8 cellular contexts compared by ENCODE assay signal in the genomic region with DNA sequence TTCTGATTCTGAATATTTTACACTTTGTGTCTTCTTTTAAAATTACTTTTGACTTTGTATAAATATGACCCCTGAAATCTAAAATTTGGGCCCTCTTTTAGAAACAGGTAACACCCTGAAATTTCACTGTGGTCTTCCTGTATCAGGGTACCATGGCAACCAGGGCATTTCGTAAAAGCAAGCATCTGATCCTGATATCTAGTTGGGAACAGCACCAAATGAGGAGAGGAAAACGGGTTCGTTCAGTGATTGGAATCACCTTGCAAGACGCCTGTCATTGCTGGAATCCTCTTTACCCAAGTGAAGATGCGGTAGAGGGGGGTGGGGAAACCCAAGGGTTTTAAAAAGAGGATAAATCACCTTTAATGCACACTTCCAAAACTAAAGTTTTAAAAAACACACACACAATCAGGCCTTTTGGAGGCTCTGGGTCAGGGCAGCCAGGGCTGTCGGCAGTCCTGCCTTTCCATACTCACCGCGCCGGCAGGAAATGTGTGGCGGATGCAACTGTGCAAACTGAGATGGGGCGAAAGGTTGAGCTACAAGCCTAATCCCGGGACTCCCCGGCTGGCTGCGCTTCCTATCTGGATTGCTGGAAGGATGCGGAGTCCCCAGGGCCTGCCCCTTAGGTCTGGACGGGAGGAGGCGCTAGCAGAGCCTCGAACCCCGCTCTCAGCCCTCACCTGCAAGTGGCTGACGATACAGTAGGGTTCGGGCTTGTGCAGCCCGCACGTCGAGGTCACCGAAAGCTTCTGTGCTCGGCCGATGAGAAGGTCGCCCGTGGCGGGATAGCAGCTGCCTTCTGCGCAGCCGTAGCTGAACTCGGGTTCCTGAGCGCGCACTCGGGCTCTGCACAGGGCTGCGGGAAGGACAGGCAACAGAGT. TPM values are rescaled to one million over a fixed set of nuclear protein-coding genes. Genes with fewer than 3 reads are reported as not detected.
DNase-seq lines count a peak whose midpoint lies in the region; ATAC-seq, FAIRE-seq and TF ChIP-seq lines count a peak whose summit lies in the region.

No MANE protein-coding gene starts in this region.

- H4K20me1 ChIP-seq in K562 (replicated peaks; ENCODE audit: control insufficient read depth, insufficient read depth, low read length), result no peaks in the 10 kb centered on the region

- TF ChIP-seq RAD21 in K562 (CRISPR knock-in tag; conservative IDR thresholded peaks at IDR 0.05 in 1 of 2, IDR thresholded peaks at IDR 0.05 in 1 of 2), result no peak

- TF ChIP-seq POLR2A in K562 (conservative IDR thresholded peaks at IDR 0.05) (no peak), spleen (IDR thresholded peaks at IDR 0.05) (no peak)

- H3K4me1 Mint-ChIP-seq in activated naive CD4-positive, alpha-beta T cell treated with anti-CD3 and anti-CD28 coated beads for 36 hours (ENCODE audit: low read depth), result peaks cover 19% of the 10 kb centered on the region
- peaks cover 0 to 9% of the 10 kb centered on the region in 2 donors for H3K4me1 Mint-ChIP-seq in immature natural killer cell

- H3K36me3 ChIP-seq in K562 (ENCODE audit: control insufficient read depth, insufficient read depth, low read length) (no peaks in the 10 kb centered on the region), spleen (no peaks in the 10 kb centered on the region)

- H3K27ac ChIP-seq in K562 (ENCODE audit: extremely low read depth, low read depth, low read length) (no peak overlapping the region), spleen (peak overlapping the region in 5 of 8 donors; percentile 74 to 81 (median 76))

- peak; percentile 5 for DNase-seq in activated naive CD4-positive, alpha-beta T cell treated with anti-CD3 and anti-CD28 coated beads for 36 hours
- no peak for DNase-seq in activated naive CD4-positive, alpha-beta T cell treated with anti-CD3 and anti-CD28 coated beads, Interleukin-2, amount 50 U/mL, for 16 hours
- DNase-seq in K562 (ENCODE audit: extremely low read depth in 1 of 4, low spot score in 3 of 4) (no peak), iPS-NIHi11 (ENCODE audit: low spot score) (peak; percentile 65), spleen (no peak), NCI-H1092 treated with DMSO at 0.1 percent for 48 hours (lab: John Stamatoyannopoulos, UW) (no peak), immature natural killer cell (no peak), NCI-H146 treated with DMSO at 0.1 percent for 48 hours (lab: John Stamatoyannopoulos, UW; ENCODE audit: unreplicated experiment) (no peak)

- peaks cover 53% of the 10 kb centered on the region for H3K27me3 Mint-ChIP-seq in activated naive CD4-positive, alpha-beta T cell treated with anti-CD3 and anti-CD28 coated beads for 36 hours (ENCODE audit: low read depth)
- H3K27me3 Mint-ChIP-seq in immature natural killer cell (ENCODE audit: low read depth in 3 of 3), result peaks cover 7 to 18% (median 13%) of the 10 kb centered on the region in 3 donors

- H3K4me2 ChIP-seq in K562 (ENCODE audit: insufficient read depth, low read length), result no peak overlapping the region

- in situ Hi-C loops in K562 (cut with MboI), result no loop called here

- POLR2A ChIA-PET in K562 (lab: Yijun Ruan, JAX), result no interaction called here

- 88% methylated on average over 37 of the region's 37 CpGs for WGBS in K562 (ENCODE audit: insufficient coverage, low coverage, missing lambda C conversion rate)
- 16 to 21% (median 18%) methylated on average over 30 to 37 of the region's 37 CpGs for WGBS in spleen, 5 donors

- no peaks in the 10 kb centered on the region for H3K36me3 Mint-ChIP-seq in activated naive CD4-positive, alpha-beta T cell treated with anti-CD3 and anti-CD28 coated beads for 36 hours (ENCODE audit: low read depth)
- no peaks in the 10 kb centered on the region for H3K36me3 Mint-ChIP-seq in immature natural killer cell

- TSS peak; percentile 18 for BruUV-seq in K562 (replicated peaks; lab: Mats Ljungman, UMichigan)

- H3K4me3 ChIP-seq in K562 (no peak overlapping the region), spleen (peak overlapping the region; percentile 45 to 75 (median 50))

- peak overlapping the region; percentile 63 for H3K4me3 Mint-ChIP-seq in activated naive CD4-positive, alpha-beta T cell treated with anti-CD3 and anti-CD28 coated beads for 36 hours
- H3K4me3 Mint-ChIP-seq in immature natural killer cell, result peak overlapping the region in 2 of 5 donors; percentile 44 to 52

- TF ChIP-seq CTCF in K562 (IDR thresholded peaks at IDR 0.05 in 2 of 3, conservative IDR thresholded peaks at IDR 0.05 in 1 of 3; ENCODE audit: insufficient read depth in 2 of 3, low read depth in 1 of 3, low read length in 3 of 3), result no peak
- no peak for TF ChIP-seq CTCF in spleen (IDR thresholded peaks at IDR 0.05 in 8 of 11, conservative IDR thresholded peaks at IDR 0.05 in 3 of 11)

- H3K27ac Mint-ChIP-seq in activated naive CD4-positive, alpha-beta T cell treated with anti-CD3 and anti-CD28 coated beads for 36 hours, result no peak overlapping the region
- H3K27ac Mint-ChIP-seq in immature natural killer cell, result no peak overlapping the region

- no peak for TF ChIP-seq EP300 in K562 (IDR thresholded peaks at IDR 0.05; ENCODE audit: low read length)

- H3K9me1 ChIP-seq in K562 (ENCODE audit: control insufficient read depth, insufficient read depth, low read length), result no peaks in the 10 kb centered on the region

- CTCF ChIA-PET in activated naive CD4-positive, alpha-beta T cell treated with anti-CD3 and anti-CD28 coated beads for 36 hours (lab: Charles Lee), result interaction anchor here (0.6 to 1.4 kb wide), 3 partner anchors 15 to 122 kb away, joined by 3 read pairs; no protein-coding TSS in a partner anchor
- CTCF ChIA-PET in K562 (lab: Yijun Ruan, JAX; ENCODE audit: low intra/inter-chr PET ratio), result no interaction called here

- H3K27me3 ChIP-seq in K562 (ENCODE audit: control insufficient read depth in 2 of 2, insufficient read depth in 2 of 2, low read length in 2 of 2) (peaks cover 0 to 4% of the 10 kb centered on the region in 2 experiments; a peak in 1 of 5 replicates), spleen (replicated peaks in 1 of 7) (peaks cover 9 to 67% (median 43%) of the 10 kb centered on the region in 7 donors)

- H3K9ac ChIP-seq in K562 (ENCODE audit: insufficient read depth in 1 of 2, low read depth in 2 of 2, low read length in 2 of 2), result no peak overlapping the region

- ATAC-seq in K562, result no peak

- intact Hi-C loops in activated naive CD4-positive, alpha-beta T cell treated with anti-CD3 and anti-CD28 coated beads for 36 hours (cut with micrococcal nuclease), result loop anchor here (5.0 kb wide), 1 partner anchor 136 kb away; no protein-coding TSS in a partner anchor
- intact Hi-C loops in K562 (cut with micrococcal nuclease), result no loop called here
- intact Hi-C loops in spleen (cut with DNase I; ENCODE audit: low total_unique reads), result no loop called here

- no peaks in the 10 kb centered on the region for H3K9me3 Mint-ChIP-seq in activated naive CD4-positive, alpha-beta T cell treated with anti-CD3 and anti-CD28 coated beads for 36 hours
- H3K9me3 Mint-ChIP-seq in immature natural killer cell, result peaks cover 0 to 4% (median 1%) of the 10 kb centered on the region in 6 donors

- H3K4me1 ChIP-seq in K562 (replicated peaks in 1 of 2; ENCODE audit: control insufficient read depth in 2 of 2, insufficient read depth in 2 of 2, low read length in 2 of 2) (peaks cover 25 to 27% of the 10 kb centered on the region in 2 experiments), spleen (peaks cover 8 to 40% (median 32%) of the 10 kb centered on the region in 6 donors)

- no peak for FAIRE-seq in K562 (lab: Jason Lieb, UNC)

- H2AFZ ChIP-seq in K562 (ENCODE audit: low read depth, low read length), result no peak overlapping the region

- H3K79me2 ChIP-seq in K562 (ENCODE audit: control insufficient read depth, insufficient read depth, low read length), result no peaks in the 10 kb centered on the region

- no peaks in the 10 kb centered on the region; the same call in 1 of the 2 replicates for H3K9me3 ChIP-seq in K562 (replicated peaks; ENCODE audit: control insufficient read depth, insufficient read depth, low read depth, low read length)
- no peaks in the 10 kb centered on the region for H3K9me3 ChIP-seq in spleen

TF ChIP-seq in K562, 482 proteins besides CTCF, POLR2A, EP300 and RAD21:
- TF ChIP-seq NEUROD1 (IDR thresholded peaks at IDR 0.05; ENCODE audit: borderline replicate concordance, low read depth, low read length, partially characterized antibody) (no peak), RFX1 (IDR thresholded peaks at IDR 0.05) (peak; percentile 59), ZC3H4 (CRISPR knock-in tag; IDR thresholded peaks at IDR 0.05; ENCODE audit: borderline replicate concordance) (0 out of 2 replicates have a peak, but pooled peaks have one; percentile 48)

RNA-seq across cellular contexts. Expression of a gene that starts 1.8 kb away (rescaled TPM):
- under 1 TPM in 1 of 2 experiments, not detected in 1; 0.14 TPM for total RNA-seq in activated naive CD4-positive, alpha-beta T cell treated with anti-CD3 and anti-CD28 coated beads for 36 hours
- 65.8 and 106 TPM in 2 replicates for total RNA-seq in K562 (2011; cell fraction: chromatin; rRNA removed; ENCODE audit: low replicate concordance)
- total RNA-seq in K562 (2011; cell fraction: nucleolus; rRNA removed), result 51.9 and 59.0 TPM in 2 replicates
- total RNA-seq in K562 (2011; cell fraction: nucleoplasm; rRNA removed), result 55.5 and 61.5 TPM in 2 replicates
- total RNA-seq in K562 (2014; rRNA removed) (10.2 and 10.5 TPM in 2 replicates), K562 (2014; rRNA removed; fragmentation: Illumina TruSeq; extraction: Trizol) (9.8 and 14.5 TPM in 2 replicates), K562 (2015; rRNA removed; fragmentation: Illumina TruSeq; extraction: Trizol) (17.7 and 18.1 TPM in 2 replicates), K562 (2021) (16.6 and 17.3 TPM in 2 replicates), spleen (100 to 1,000 TPM in 6 of 7 donors, 10 to 100 TPM in 1; 66.4 to 181 (median 149) TPM)
- polyA plus RNA-seq in K562 (2011; rRNA removed) (12.3 and 21.6 TPM in 2 replicates), K562 (2014; fragmentation: Illumina TruSeq; extraction: Trizol) (13.7 and 14.3 TPM in 2 replicates), K562 (2014; fragmentation: Nextera tagmentation; extraction: Ambion mirVana) (10 to 100 TPM in 1 of 2 experiments, 1 to 10 TPM in 1; 6.0 to 11.7 TPM), K562 (2014; rRNA removed) (9.8 and 16.1 TPM in 2 replicates), spleen (10 to 100 TPM; 51.4 to 74.8 (median 68.6) TPM), immature natural killer cell (under 1 TPM in 1 of 3 donors, not detected in 2; 0.77 TPM)
- polyA plus RNA-seq in K562 (2011; cell fraction: cytosol; rRNA removed), result 12.5 and 21.5 TPM in 2 replicates
- polyA plus RNA-seq in K562 (2011; cell fraction: nucleus; rRNA removed), result 58.9 and 88.5 TPM in 2 replicates
- 15.6 and 25.8 TPM in 2 replicates for polyA plus RNA-seq in K562 (2012)
- 30.3 and 34.1 TPM in 2 replicates for polyA minus RNA-seq in K562 (2011; rRNA and poly(A)+ RNA removed)
- polyA minus RNA-seq in K562 (2011; cell fraction: cytosol; rRNA and poly(A)+ RNA removed), result 18.7 and 26.3 TPM in 2 replicates
- polyA minus RNA-seq in K562 (2011; cell fraction: nucleus; rRNA and poly(A)+ RNA removed), result 29.2 and 49.0 TPM in 2 replicates

Comparison
In these comparisons a context has a peak if more than half of its experiments do, and no peak if none do; other contexts are left out.
1. DNase-seq: peak in activated naive CD4-positive, alpha-beta T cell treated with anti-CD3 and anti-CD28 coated beads for 36 hours (single experiment) and iPS-NIHi11 (single experiment); none in activated naive CD4-positive, alpha-beta T cell treated with anti-CD3 and anti-CD28 coated beads, Interleukin-2, amount 50 U/mL, for 16 hours (single experiment), K562 (0 of 4), spleen (single experiment), NCI-H1092 treated with DMSO at 0.1 percent for 48 hours (single experiment), immature natural killer cell (0 of 3) and NCI-H146 treated with DMSO at 0.1 percent for 48 hours (single experiment).
2. RNA of a gene that starts 1.8 kb away (total RNA-seq): 66.4 to 181 TPM in spleen and 9.8 to 106 TPM in K562; 0.14 TPM in activated naive CD4-positive, alpha-beta T cell treated with anti-CD3 and anti-CD28 coated beads for 36 hours; every median in the first group is over 4 times any median in the second.